ENCODE assay signal across 9 cellular contexts in genomic region chrX:134622056-134622812, GRCh38. TPM values are rescaled to one million over a fixed set of nuclear protein-coding genes. Genes with fewer than 3 reads are reported as not detected.
DNase-seq lines count a peak whose midpoint lies in the region; ATAC-seq and TF ChIP-seq lines count a peak whose summit lies in the region.
"Had no signal": no experiment of that assay in that cellular context is flagged by ENCODE, and none has a peak within 500 bp of the region (broad histone marks: within the 10 kb centered on the region; RNA-seq: fewer than 3 reads in every experiment).

No MANE protein-coding gene starts in this region.

- H3K4me1 Mint-ChIP-seq in activated T-helper 2 cell treated with anti-CD3 and anti-CD28 coated beads, Interferon-gamma antibody, Interleukin-2, Interleukin-4, amounts not matched to agents 10 μg/mL and 5 μg/mL and 100 μg/mL, durations not matched to agents 14 hours and 24 hours and 36 hours (ENCODE audit: low read depth): peaks cover 23% of the 10 kb centered on the region

- H3K36me3 ChIP-seq in esophagus squamous epithelium: no peaks in the 10 kb centered on the region

- TF ChIP-seq CTCF in AG04450 (IDR thresholded peaks at IDR 0.05; ENCODE audit: low read depth, low read length) (no peak), fibroblast of pulmonary artery (IDR thresholded peaks at IDR 0.05; ENCODE audit: low read length, missing control alignments) (no peak), esophagus squamous epithelium (IDR thresholded peaks at IDR 0.05) (no peak)

- no peaks in the 10 kb centered on the region for H3K9me3 Mint-ChIP-seq in activated T-helper 2 cell treated with anti-CD3 and anti-CD28 coated beads, Interferon-gamma antibody, Interleukin-2, Interleukin-4, amounts not matched to agents 10 μg/mL and 5 μg/mL and 100 μg/mL, durations not matched to agents 14 hours and 24 hours and 36 hours

- H3K27ac Mint-ChIP-seq in activated T-helper 2 cell treated with anti-CD3 and anti-CD28 coated beads, Interferon-gamma antibody, Interleukin-2, Interleukin-4, amounts not matched to agents 10 μg/mL and 5 μg/mL and 100 μg/mL, durations not matched to agents 14 hours and 24 hours and 36 hours: no peak overlapping the region

- H3K4me3 ChIP-seq in AG04450 (ENCODE audit: low read depth, low read length): no peak overlapping the region
- no peak overlapping the region for H3K4me3 ChIP-seq in fibroblast of pulmonary artery (replicated peaks; ENCODE audit: low read depth, low read length)
- no peak overlapping the region for H3K4me3 ChIP-seq in esophagus squamous epithelium

- peaks cover 2% of the 10 kb centered on the region for H3K27me3 Mint-ChIP-seq in activated T-helper 2 cell treated with anti-CD3 and anti-CD28 coated beads, Interferon-gamma antibody, Interleukin-2, Interleukin-4, amounts not matched to agents 10 μg/mL and 5 μg/mL and 100 μg/mL, durations not matched to agents 14 hours and 24 hours and 36 hours (ENCODE audit: low read depth)

- H3K27ac ChIP-seq in AG04450 (ENCODE audit: low read depth, low read length) (peak overlapping the region; percentile 87), esophagus squamous epithelium (no peak overlapping the region)
- H3K27ac ChIP-seq: HL-60 had no signal

- peaks cover 0 to 20% (median 0%) of the 10 kb centered on the region in 3 donors for H3K4me1 ChIP-seq in esophagus squamous epithelium

- ATAC-seq in GM18861 (IDR thresholded peaks at IDR 0.05; ENCODE audit: unreplicated experiment) (peak; percentile 92), HG03045 (IDR thresholded peaks at IDR 0.05; ENCODE audit: unreplicated experiment) (peak; percentile 80)

- intact Hi-C loops in esophagus squamous epithelium (cut with DNase I): no loop called here
- intact Hi-C loops in activated T-helper 2 cell treated with anti-CD3 and anti-CD28 coated beads, Interferon-gamma antibody, Interleukin-2, Interleukin-4, amounts not matched to agents 10 μg/mL and 5 μg/mL and 100 μg/mL, durations not matched to agents 14 hours and 24 hours and 36 hours (cut with micrococcal nuclease): loop anchor here (1.0 to 5.0 kb wide), 2 partner anchors 32 to 95 kb away; no protein-coding TSS in a partner anchor

- CTCF ChIA-PET in AG04450 (lab: Charles Lee): no interaction called here

- H3K36me3 Mint-ChIP-seq in activated T-helper 2 cell treated with anti-CD3 and anti-CD28 coated beads, Interferon-gamma antibody, Interleukin-2, Interleukin-4, amounts not matched to agents 10 μg/mL and 5 μg/mL and 100 μg/mL, durations not matched to agents 14 hours and 24 hours and 36 hours (ENCODE audit: low read depth): no peaks in the 10 kb centered on the region

- POLR2A ChIA-PET in AG04450 (lab: Yijun Ruan, JAX): interaction anchor here (0.6 to 1.7 kb wide), 6 partner anchors 9 to 71 kb away, joined by 3 to 23 read pairs (median 4); no protein-coding TSS in a partner anchor

- no peaks in the 10 kb centered on the region for H3K27me3 ChIP-seq in AG04450 (ENCODE audit: control insufficient read depth, insufficient read depth, low read length)
- H3K27me3 ChIP-seq in esophagus squamous epithelium: no peaks in the 10 kb centered on the region

- H3K9me3 ChIP-seq in AG04450 (ENCODE audit: control insufficient read depth, insufficient read depth, low read length): no peaks in the 10 kb centered on the region
- no peaks in the 10 kb centered on the region for H3K9me3 ChIP-seq in esophagus squamous epithelium

- TF ChIP-seq POLR2A in esophagus squamous epithelium (IDR thresholded peaks at IDR 0.05): no peak

- no peak for DNase-seq in AG04450 (ENCODE audit: low read depth, low spot score)
- peak; percentile 81 for DNase-seq in RPMI8226
- peak; percentile 86 for DNase-seq in fibroblast of pulmonary artery (ENCODE audit: low read depth)
- DNase-seq in NCI-H187 treated with DMSO at 0.1 percent for 48 hours (lab: John Stamatoyannopoulos, UW): no peak
- no peak for DNase-seq in esophagus squamous epithelium (lab: John Stamatoyannopoulos, UW)
- no peak for DNase-seq in activated T-helper 2 cell treated with anti-CD3 and anti-CD28 coated beads, Interferon-gamma antibody, Interleukin-2, Interleukin-4, amounts not matched to agents 10 μg/mL and 5 μg/mL and 100 μg/mL, durations not matched to agents 14 hours and 24 hours and 36 hours (ENCODE audit: low spot score)

- WGBS in esophagus squamous epithelium, 2 donors: 23 to 32% methylated on average over 5 of the region's 6 CpGs

- no peak overlapping the region for H3K4me3 Mint-ChIP-seq in activated T-helper 2 cell treated with anti-CD3 and anti-CD28 coated beads, Interferon-gamma antibody, Interleukin-2, Interleukin-4, amounts not matched to agents 10 μg/mL and 5 μg/mL and 100 μg/mL, durations not matched to agents 14 hours and 24 hours and 36 hours (ENCODE audit: low read depth)

RNA-seq across cellular contexts. Expression of gene PLAC1, which starts 36.0 kb away (rescaled TPM):
- polyA plus RNA-seq in AG04450 (2011; rRNA removed): 2.4 and 2.6 TPM in 2 replicates
- polyA minus RNA-seq in AG04450 (2011; rRNA and poly(A)+ RNA removed): 0.64 and 1.3 TPM in 2 replicates
- total RNA-seq in esophagus squamous epithelium: under 1 TPM in 1 of 4 donors, not detected in 3; 0.38 TPM
- not detected in 2 replicates for total RNA-seq in activated T-helper 2 cell treated with anti-CD3 and anti-CD28 coated beads, Interferon-gamma antibody, Interleukin-2, Interleukin-4, amounts not matched to agents 10 μg/mL and 5 μg/mL and 100 μg/mL, durations not matched to agents 14 hours and 24 hours and 36 hours

Comparison
In these comparisons a context has a peak if more than half of its experiments do, and no peak if none do; other contexts are left out.
1. DNase-seq: peak in RPMI8226 (single experiment) and fibroblast of pulmonary artery (single experiment); none in AG04450 (single experiment), NCI-H187 treated with DMSO at 0.1 percent for 48 hours (single experiment), esophagus squamous epithelium (single experiment) and activated T-helper 2 cell treated with anti-CD3 and anti-CD28 coated beads, Interferon-gamma antibody, Interleukin-2, Interleukin-4, amounts not matched to agents 10 μg/mL and 5 μg/mL and 100 μg/mL, durations not matched to agents 14 hours and 24 hours and 36 hours (single experiment).